Comparison of ENCODE assay signal across 8 cellular contexts in genomic region chr2:202375611-202376408, GRCh38. TPM values are rescaled to one million over a fixed set of nuclear protein-coding genes. Genes with fewer than 3 reads are reported as not detected.
DNase-seq lines count a peak whose midpoint lies in the region; ATAC-seq and TF ChIP-seq lines count a peak whose summit lies in the region.

BMPR2 (plus strand) TSS chr2:202376327; CDS start chr2:202377475, 1,148 bp downstream.

- H3K36me3 Mint-ChIP-seq in CD14-positive monocyte = no peaks in the 10 kb centered on the region
- peaks cover 2% of the 10 kb centered on the region for H3K36me3 Mint-ChIP-seq in activated CD8-positive, alpha-beta T cell treated with anti-CD3 and anti-CD28 coated beads for 36 hours (ENCODE audit: low read depth)

- no peaks in the 10 kb centered on the region for H3K27me3 ChIP-seq in lung (ENCODE audit: control insufficient read depth, insufficient read depth)

- peak; percentile 52 for DNase-seq in CD14-positive monocyte (ENCODE audit: low spot score)
- DNase-seq in NCI-H82 (lab: John Stamatoyannopoulos, UW) = peak; percentile 95
- DNase-seq in activated CD8-positive, alpha-beta T cell treated with anti-CD3 and anti-CD28 coated beads for 36 hours = peak; percentile 78
- peak; percentile 74 for DNase-seq in effector CD4-positive, alpha-beta T cell
- peak; percentile 84 for DNase-seq in lung (ENCODE audit: low spot score)
- DNase-seq in stimulated activated CD4-positive, alpha-beta T cell treated with anti-CD3 and anti-CD28 coated beads, TNF-alpha, amount 100 ng/mL, for 24 hours (ENCODE audit: low read depth in 3 of 3) = peak; percentile 61 to 82 (median 67)

- TF ChIP-seq CTCF in CD14-positive monocyte (IDR thresholded peaks at IDR 0.05) = no peak
- TF ChIP-seq CTCF in activated CD8-positive, alpha-beta T cell treated with anti-CD3 and anti-CD28 coated beads for 36 hours (IDR thresholded peaks at IDR 0.05) = no peak
- no peak for TF ChIP-seq CTCF in lung (IDR thresholded peaks at IDR 0.05; ENCODE audit: control extremely low read depth, extremely low read depth)

- H3K27ac Mint-ChIP-seq in CD14-positive monocyte = peak within 1 kb of the TSS; percentile 82 to 92 (median 88)
- peak within 1 kb of the TSS; percentile 85 for H3K27ac Mint-ChIP-seq in activated CD8-positive, alpha-beta T cell treated with anti-CD3 and anti-CD28 coated beads for 36 hours

- peaks cover 0 to 4% (median 2%) of the 10 kb centered on the region in 7 donors for H3K9me3 Mint-ChIP-seq in CD14-positive monocyte
- H3K9me3 Mint-ChIP-seq in activated CD8-positive, alpha-beta T cell treated with anti-CD3 and anti-CD28 coated beads for 36 hours = no peaks in the 10 kb centered on the region

- peak; percentile 71 for ATAC-seq in GM19438 (IDR thresholded peaks at IDR 0.05; ENCODE audit: low read depth, unreplicated experiment)
- ATAC-seq in HG03571 (IDR thresholded peaks at IDR 0.05; ENCODE audit: unreplicated experiment) = peak; percentile 64
- ATAC-seq in activated CD8-positive, alpha-beta T cell treated with anti-CD3 and anti-CD28 coated beads for 36 hours = peak; percentile 80
- peak; percentile 88 for ATAC-seq in lung (ENCODE audit: insufficient read depth, low FRiP score)

- CTCF ChIA-PET in activated CD8-positive, alpha-beta T cell treated with anti-CD3 and anti-CD28 coated beads for 36 hours (lab: Charles Lee) = no interaction called here

- H3K4me3 ChIP-seq in lung = peak within 1 kb of the TSS; percentile 97

- H3K27me3 Mint-ChIP-seq in CD14-positive monocyte (ENCODE audit: low read depth in 3 of 3) = peaks cover 8 to 40% (median 18%) of the 10 kb centered on the region in 3 donors
- H3K27me3 Mint-ChIP-seq in activated CD8-positive, alpha-beta T cell treated with anti-CD3 and anti-CD28 coated beads for 36 hours = no peaks in the 10 kb centered on the region

- peak within 1 kb of the TSS; percentile 97 to 98 for H3K27ac ChIP-seq in lung (ENCODE audit: low read depth in 1 of 2, low read length in 1 of 2)

- POLR2A ChIA-PET in activated CD8-positive, alpha-beta T cell treated with anti-CD3 and anti-CD28 coated beads for 36 hours (lab: Charles Lee) = no interaction called here

- WGBS in lung, 2 donors = 0 to 1% methylated on average over 37 to 70 of the region's 70 CpGs

- no peaks in the 10 kb centered on the region for H3K9me3 ChIP-seq in lung (ENCODE audit: control insufficient read depth in 2 of 2, insufficient read depth in 1 of 2, low read length in 1 of 2)

- peak within 1 kb of the TSS; percentile 99 to 100 for H3K4me3 Mint-ChIP-seq in CD14-positive monocyte
- peak within 1 kb of the TSS; percentile 98 for H3K4me3 Mint-ChIP-seq in activated CD8-positive, alpha-beta T cell treated with anti-CD3 and anti-CD28 coated beads for 36 hours

- peaks cover 0 to 4% of the 10 kb centered on the region in 2 donors for H3K4me1 ChIP-seq in lung (ENCODE audit: control insufficient read depth in 2 of 2, insufficient read depth in 2 of 2, low read length in 2 of 2)

- no peaks in the 10 kb centered on the region for H3K36me3 ChIP-seq in lung (ENCODE audit: control insufficient read depth in 2 of 2, insufficient read depth in 2 of 2, low read length in 2 of 2)

- H3K4me1 Mint-ChIP-seq in CD14-positive monocyte = peaks cover 40% of the 10 kb centered on the region
- H3K4me1 Mint-ChIP-seq in activated CD8-positive, alpha-beta T cell treated with anti-CD3 and anti-CD28 coated beads for 36 hours (ENCODE audit: low read depth) = peaks cover 22% of the 10 kb centered on the region

- intact Hi-C loops in CD14-positive monocyte (cut with micrococcal nuclease) = loop anchor here (5.0 to 10.0 kb wide), 3 partner anchors 111 to 639 kb away; partner anchors contain the start of genes NBEAL1 (in 1 of the 2) and NOP58 (in 1 of the 2)
- intact Hi-C loops in activated CD8-positive, alpha-beta T cell treated with anti-CD3 and anti-CD28 coated beads for 36 hours (cut with micrococcal nuclease) = no loop called here

RNA-seq across cellular contexts. Expression of gene BMPR2, which starts in this region (rescaled TPM):
- polyA plus RNA-seq in CD14-positive monocyte (1 to 10 TPM; 4.1 to 6.4 TPM), lung (10 to 100 TPM; 11.4 to 18.3 TPM)
- total RNA-seq in activated CD8-positive, alpha-beta T cell treated with anti-CD3 and anti-CD28 coated beads for 36 hours = 1 to 10 TPM; 7.1 to 7.7 TPM
- 100 to 1,000 TPM in 1 of 2 donors, 10 to 100 TPM in 1; 55.0 to 107 TPM for total RNA-seq in lung

Comparison
In these comparisons a context has a peak if more than half of its experiments do, and no peak if none do; other contexts are left out.
1. Peak in every context shown above with its lines: DNase-seq, ATAC-seq, H3K4me3 ChIP-seq and H3K27ac ChIP-seq.
2. RNA of gene BMPR2 (total RNA-seq): 55.0 to 107 TPM in lung; 7.1 to 7.7 TPM in activated CD8-positive, alpha-beta T cell treated with anti-CD3 and anti-CD28 coated beads for 36 hours; every median in the first group is over 4 times any median in the second.